In the genomic region with DNA sequence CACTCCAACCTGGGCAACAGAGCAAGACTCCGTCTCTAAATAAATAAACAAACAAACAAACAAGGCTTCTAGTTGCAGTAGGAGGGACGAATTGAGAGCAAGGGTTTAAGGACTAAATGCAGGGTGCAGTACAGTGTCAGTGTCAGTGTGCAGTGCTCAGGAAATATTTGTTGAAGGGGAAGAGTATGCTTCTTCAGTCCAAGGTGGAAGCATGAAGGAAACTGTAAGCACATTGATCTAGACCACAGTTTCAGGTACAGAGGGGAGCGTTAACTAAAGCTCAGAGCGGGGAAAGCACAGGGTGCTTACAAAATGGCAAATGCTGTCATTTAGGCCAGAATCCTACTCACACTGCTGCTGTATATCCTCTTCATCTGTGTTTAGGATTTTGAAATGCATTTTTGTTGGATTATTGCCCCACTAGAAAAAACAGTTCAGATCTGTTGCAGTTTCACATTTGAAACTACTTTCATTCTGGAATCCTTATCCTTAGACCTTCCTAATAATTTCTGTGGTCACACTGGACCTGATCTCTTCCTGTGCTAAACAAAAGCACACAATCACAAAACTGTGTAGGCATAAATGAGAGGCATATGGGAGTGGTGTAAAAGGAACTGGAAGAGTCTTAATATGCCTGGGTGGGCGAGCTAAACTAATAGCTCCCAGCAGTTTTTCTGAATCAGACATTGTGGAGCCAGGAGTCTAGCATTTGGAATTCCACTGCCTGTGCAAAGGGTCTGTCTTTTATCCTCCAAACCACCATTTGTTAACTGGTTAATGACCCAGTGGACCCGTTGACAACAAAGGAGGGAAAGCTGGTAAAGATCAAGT, we compare ENCODE assay signal across 1 cellular context.
TF ChIP-seq lines count a peak whose summit lies in the region.

No MANE protein-coding gene starts in this region.

TF ChIP-seq in HepG2, 621 proteins besides CTCF, POLR2A, EP300 and RAD21 (continued from another document):
- TF ChIP-seq NCOR1 (IDR thresholded peaks at IDR 0.05; ENCODE audit: borderline replicate concordance, low read length): 0 out of 2 replicates have a peak, but pooled peaks have one; percentile 48
- TF ChIP-seq RFX5 (IDR thresholded peaks at IDR 0.05; ENCODE audit: low read depth, low read length): no peak
- no peak for TF ChIP-seq SOX13 (IDR thresholded peaks at IDR 0.05)
- TF ChIP-seq SOX13 (CRISPR knock-in tag; conservative IDR thresholded peaks at IDR 0.05 in 1 of 2, IDR thresholded peaks at IDR 0.05 in 1 of 2): 0 out of 4 replicates have a peak, but pooled peaks of 1 of the 2 experiments have one; percentile 13
- TF ChIP-seq ZSCAN22 (CRISPR knock-in tag; IDR thresholded peaks at IDR 0.05): no peak
- 0 out of 2 replicates have a peak, but pooled peaks have one; percentile 4 for TF ChIP-seq SOX5 (CRISPR knock-in tag; IDR thresholded peaks at IDR 0.05; ENCODE audit: borderline replicate concordance)
- peak; percentile 52 for TF ChIP-seq TCF7 (IDR thresholded peaks at IDR 0.05; ENCODE audit: low read depth)
- no peak for TF ChIP-seq ZNF10 (CRISPR knock-in tag; IDR thresholded peaks at IDR 0.05; ENCODE audit: borderline replicate concordance, low read depth)
- peak; percentile 38; the same call in 1 of the 2 replicates for TF ChIP-seq PPARG (CRISPR knock-in tag; conservative IDR thresholded peaks at IDR 0.05)
- TF ChIP-seq, protein P1, sequence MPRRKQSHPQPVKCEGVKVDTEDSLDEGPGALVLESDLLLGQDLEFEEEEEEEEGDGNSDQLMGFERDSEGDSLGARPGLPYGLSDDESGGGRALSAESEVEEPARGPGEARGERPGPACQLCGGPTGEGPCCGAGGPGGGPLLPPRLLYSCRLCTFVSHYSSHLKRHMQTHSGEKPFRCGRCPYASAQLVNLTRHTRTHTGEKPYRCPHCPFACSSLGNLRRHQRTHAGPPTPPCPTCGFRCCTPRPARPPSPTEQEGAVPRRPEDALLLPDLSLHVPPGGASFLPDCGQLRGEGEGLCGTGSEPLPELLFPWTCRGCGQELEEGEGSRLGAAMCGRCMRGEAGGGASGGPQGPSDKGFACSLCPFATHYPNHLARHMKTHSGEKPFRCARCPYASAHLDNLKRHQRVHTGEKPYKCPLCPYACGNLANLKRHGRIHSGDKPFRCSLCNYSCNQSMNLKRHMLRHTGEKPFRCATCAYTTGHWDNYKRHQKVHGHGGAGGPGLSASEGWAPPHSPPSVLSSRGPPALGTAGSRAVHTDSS (CRISPR knock-in tag; conservative IDR thresholded peaks at IDR 0.05): no peak
- no peak for TF ChIP-seq MAZ (IDR thresholded peaks at IDR 0.05; ENCODE audit: borderline replicate concordance, low read depth, low read length)
- no peak for TF ChIP-seq MAZ (CRISPR knock-in tag; IDR thresholded peaks at IDR 0.05; ENCODE audit: low read depth)
- no peak for TF ChIP-seq ZNF746 (CRISPR knock-in tag; IDR thresholded peaks at IDR 0.05)
- no peak for TF ChIP-seq PHF21A (CRISPR knock-in tag; IDR thresholded peaks at IDR 0.05)
- TF ChIP-seq ZNF652 (CRISPR knock-in tag; IDR thresholded peaks at IDR 0.05; ENCODE audit: borderline replicate concordance, low read depth): peak; percentile 72; the same call in 1 of the 2 replicates
- TF ChIP-seq ZSCAN21 (CRISPR knock-in tag; IDR thresholded peaks at IDR 0.05; ENCODE audit: borderline replicate concordance): 0 out of 2 replicates have a peak, but pooled peaks have one; percentile 25
- peak; percentile 36; the same call in 1 of the 2 replicates for TF ChIP-seq ZNF292 (CRISPR knock-in tag; IDR thresholded peaks at IDR 0.05; ENCODE audit: borderline replicate concordance, low read depth)
- TF ChIP-seq SRY (CRISPR knock-in tag; IDR thresholded peaks at IDR 0.05): no peak
- TF ChIP-seq KDM4B (CRISPR knock-in tag; IDR thresholded peaks at IDR 0.05): 0 out of 2 replicates have a peak, but pooled peaks have one; percentile 7
- peak; percentile 58; the same call in 1 of the 2 replicates for TF ChIP-seq ZNF720 (CRISPR knock-in tag; IDR thresholded peaks at IDR 0.05)
- TF ChIP-seq ZNF296 (CRISPR knock-in tag; conservative IDR thresholded peaks at IDR 0.05): no peak
- TF ChIP-seq, protein P2, sequence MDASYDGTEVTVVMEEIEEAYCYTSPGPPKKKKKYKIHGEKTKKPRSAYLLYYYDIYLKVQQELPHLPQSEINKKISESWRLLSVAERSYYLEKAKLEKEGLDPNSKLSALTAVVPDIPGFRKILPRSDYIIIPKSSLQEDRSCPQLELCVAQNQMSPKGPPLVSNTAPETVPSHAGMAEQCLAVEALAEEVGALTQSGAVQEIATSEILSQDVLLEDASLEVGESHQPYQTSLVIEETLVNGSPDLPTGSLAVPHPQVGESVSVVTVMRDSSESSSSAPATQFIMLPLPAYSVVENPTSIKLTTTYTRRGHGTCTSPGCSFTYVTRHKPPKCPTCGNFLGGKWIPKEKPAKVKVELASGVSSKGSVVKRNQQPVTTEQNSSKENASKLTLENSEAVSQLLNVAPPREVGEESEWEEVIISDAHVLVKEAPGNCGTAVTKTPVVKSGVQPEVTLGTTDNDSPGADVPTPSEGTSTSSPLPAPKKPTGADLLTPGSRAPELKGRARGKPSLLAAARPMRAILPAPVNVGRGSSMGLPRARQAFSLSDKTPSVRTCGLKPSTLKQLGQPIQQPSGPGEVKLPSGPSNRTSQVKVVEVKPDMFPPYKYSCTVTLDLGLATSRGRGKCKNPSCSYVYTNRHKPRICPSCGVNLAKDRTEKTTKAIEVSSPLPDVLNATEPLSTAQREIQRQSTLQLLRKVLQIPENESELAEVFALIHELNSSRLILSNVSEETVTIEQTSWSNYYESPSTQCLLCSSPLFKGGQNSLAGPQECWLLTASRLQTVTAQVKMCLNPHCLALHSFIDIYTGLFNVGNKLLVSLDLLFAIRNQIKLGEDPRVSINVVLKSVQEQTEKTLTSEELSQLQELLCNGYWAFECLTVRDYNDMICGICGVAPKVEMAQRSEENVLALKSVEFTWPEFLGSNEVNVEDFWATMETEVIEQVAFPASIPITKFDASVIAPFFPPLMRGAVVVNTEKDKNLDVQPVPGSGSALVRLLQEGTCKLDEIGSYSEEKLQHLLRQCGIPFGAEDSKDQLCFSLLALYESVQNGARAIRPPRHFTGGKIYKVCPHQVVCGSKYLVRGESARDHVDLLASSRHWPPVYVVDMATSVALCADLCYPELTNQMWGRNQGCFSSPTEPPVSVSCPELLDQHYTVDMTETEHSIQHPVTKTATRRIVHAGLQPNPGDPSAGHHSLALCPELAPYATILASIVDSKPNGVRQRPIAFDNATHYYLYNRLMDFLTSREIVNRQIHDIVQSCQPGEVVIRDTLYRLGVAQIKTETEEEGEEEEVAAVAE (CRISPR knock-in tag; IDR thresholded peaks at IDR 0.05; ENCODE audit: borderline replicate concordance): 0 out of 2 replicates have a peak, but pooled peaks have one; percentile 40
- peak; percentile 98 for TF ChIP-seq ZNF792 (CRISPR knock-in tag; IDR thresholded peaks at IDR 0.05)
- TF ChIP-seq SRF (IDR thresholded peaks at IDR 0.05; ENCODE audit: low read depth, low read length): no peak
- TF ChIP-seq PITX1 (CRISPR knock-in tag; IDR thresholded peaks at IDR 0.05): 0 out of 2 replicates have a peak, but pooled peaks have one; percentile 7
- TF ChIP-seq, protein P3, sequence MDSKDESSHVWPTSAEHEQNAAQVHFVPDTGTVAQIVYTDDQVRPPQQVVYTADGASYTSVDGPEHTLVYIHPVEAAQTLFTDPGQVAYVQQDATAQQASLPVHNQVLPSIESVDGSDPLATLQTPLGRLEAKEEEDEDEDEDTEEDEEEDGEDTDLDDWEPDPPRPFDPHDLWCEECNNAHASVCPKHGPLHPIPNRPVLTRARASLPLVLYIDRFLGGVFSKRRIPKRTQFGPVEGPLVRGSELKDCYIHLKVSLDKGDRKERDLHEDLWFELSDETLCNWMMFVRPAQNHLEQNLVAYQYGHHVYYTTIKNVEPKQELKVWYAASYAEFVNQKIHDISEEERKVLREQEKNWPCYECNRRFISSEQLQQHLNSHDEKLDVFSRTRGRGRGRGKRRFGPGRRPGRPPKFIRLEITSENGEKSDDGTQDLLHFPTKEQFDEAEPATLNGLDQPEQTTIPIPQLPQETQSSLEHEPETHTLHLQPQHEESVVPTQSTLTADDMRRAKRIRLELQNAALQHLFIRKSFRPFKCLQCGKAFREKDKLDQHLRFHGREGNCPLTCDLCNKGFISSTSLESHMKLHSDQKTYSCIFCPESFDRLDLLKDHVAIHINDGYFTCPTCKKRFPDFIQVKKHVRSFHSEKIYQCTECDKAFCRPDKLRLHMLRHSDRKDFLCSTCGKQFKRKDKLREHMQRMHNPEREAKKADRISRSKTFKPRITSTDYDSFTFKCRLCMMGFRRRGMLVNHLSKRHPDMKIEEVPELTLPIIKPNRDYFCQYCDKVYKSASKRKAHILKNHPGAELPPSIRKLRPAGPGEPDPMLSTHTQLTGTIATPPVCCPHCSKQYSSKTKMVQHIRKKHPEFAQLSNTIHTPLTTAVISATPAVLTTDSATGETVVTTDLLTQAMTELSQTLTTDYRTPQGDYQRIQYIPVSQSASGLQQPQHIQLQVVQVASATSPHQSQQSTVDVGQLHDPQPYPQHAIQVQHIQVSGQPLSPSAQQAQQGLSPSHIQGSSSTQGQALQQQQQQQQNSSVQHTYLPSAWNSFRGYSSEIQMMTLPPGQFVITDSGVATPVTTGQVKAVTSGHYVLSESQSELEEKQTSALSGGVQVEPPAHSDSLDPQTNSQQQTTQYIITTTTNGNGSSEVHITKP (CRISPR knock-in tag; IDR thresholded peaks at IDR 0.05; ENCODE audit: low read depth): no peak
- TF ChIP-seq ZNF430 (CRISPR knock-in tag; IDR thresholded peaks at IDR 0.05): no peak
- 0 out of 2 replicates have a peak, but pooled peaks have one; percentile 22 for TF ChIP-seq HHEX (CRISPR knock-in tag; IDR thresholded peaks at IDR 0.05)
- TF ChIP-seq ZNF124 (CRISPR knock-in tag; IDR thresholded peaks at IDR 0.05): 0 out of 2 replicates have a peak, but pooled peaks have one; percentile 32
- TF ChIP-seq, protein P4, sequence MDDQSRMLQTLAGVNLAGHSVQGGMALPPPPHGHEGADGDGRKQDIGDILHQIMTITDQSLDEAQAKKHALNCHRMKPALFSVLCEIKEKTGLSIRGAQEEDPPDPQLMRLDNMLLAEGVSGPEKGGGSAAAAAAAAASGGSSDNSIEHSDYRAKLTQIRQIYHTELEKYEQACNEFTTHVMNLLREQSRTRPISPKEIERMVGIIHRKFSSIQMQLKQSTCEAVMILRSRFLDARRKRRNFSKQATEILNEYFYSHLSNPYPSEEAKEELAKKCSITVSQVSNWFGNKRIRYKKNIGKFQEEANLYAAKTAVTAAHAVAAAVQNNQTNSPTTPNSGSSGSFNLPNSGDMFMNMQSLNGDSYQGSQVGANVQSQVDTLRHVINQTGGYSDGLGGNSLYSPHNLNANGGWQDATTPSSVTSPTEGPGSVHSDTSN (CRISPR knock-in tag; IDR thresholded peaks at IDR 0.05; ENCODE audit: borderline replicate concordance): no peak
- peak; percentile 22; the same call in 1 of the 2 replicates for TF ChIP-seq ZMYM4 (CRISPR knock-in tag; IDR thresholded peaks at IDR 0.05)
- no peak for TF ChIP-seq HOXA7 (CRISPR knock-in tag; IDR thresholded peaks at IDR 0.05)
- TF ChIP-seq KMT2A (CRISPR knock-in tag; IDR thresholded peaks at IDR 0.05): no peak
- TF ChIP-seq, protein P5, sequence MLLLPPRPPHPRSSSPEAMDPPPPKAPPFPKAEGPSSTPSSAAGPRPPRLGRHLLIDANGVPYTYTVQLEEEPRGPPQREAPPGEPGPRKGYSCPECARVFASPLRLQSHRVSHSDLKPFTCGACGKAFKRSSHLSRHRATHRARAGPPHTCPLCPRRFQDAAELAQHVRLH (CRISPR knock-in tag; IDR thresholded peaks at IDR 0.05; ENCODE audit: borderline replicate concordance, low read depth): 0 out of 2 replicates have a peak, but pooled peaks have one; percentile 50
- TF ChIP-seq SIX4 (CRISPR knock-in tag; IDR thresholded peaks at IDR 0.05): no peak
- TF ChIP-seq, protein P6, sequence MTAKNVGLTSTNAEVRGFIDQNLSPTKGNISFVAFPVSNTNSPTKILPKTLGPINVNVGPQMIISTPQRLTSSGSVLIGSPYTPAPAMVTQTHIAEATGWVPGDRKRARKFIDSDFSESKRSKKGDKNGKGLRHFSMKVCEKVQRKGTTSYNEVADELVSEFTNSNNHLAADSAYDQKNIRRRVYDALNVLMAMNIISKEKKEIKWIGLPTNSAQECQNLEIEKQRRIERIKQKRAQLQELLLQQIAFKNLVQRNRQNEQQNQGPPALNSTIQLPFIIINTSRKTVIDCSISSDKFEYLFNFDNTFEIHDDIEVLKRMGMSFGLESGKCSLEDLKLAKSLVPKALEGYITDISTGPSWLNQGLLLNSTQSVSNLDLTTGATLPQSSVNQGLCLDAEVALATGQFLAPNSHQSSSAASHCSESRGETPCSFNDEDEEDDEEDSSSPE (CRISPR knock-in tag; IDR thresholded peaks at IDR 0.05): no peak
- TF ChIP-seq ZNF33B (CRISPR knock-in tag; IDR thresholded peaks at IDR 0.05): no peak
- 0 out of 2 replicates have a peak, but pooled peaks have one; percentile 55 for TF ChIP-seq TOPORS (CRISPR knock-in tag; IDR thresholded peaks at IDR 0.05)
- TF ChIP-seq SYNCRIP (IDR thresholded peaks at IDR 0.05; ENCODE audit: insufficient read depth, low read depth, low read length): no peak
- no peak for TF ChIP-seq TEAD3 (CRISPR knock-in tag; optimal IDR thresholded peaks at IDR 0.05; ENCODE audit: borderline replicate concordance)
- TF ChIP-seq, protein P7, sequence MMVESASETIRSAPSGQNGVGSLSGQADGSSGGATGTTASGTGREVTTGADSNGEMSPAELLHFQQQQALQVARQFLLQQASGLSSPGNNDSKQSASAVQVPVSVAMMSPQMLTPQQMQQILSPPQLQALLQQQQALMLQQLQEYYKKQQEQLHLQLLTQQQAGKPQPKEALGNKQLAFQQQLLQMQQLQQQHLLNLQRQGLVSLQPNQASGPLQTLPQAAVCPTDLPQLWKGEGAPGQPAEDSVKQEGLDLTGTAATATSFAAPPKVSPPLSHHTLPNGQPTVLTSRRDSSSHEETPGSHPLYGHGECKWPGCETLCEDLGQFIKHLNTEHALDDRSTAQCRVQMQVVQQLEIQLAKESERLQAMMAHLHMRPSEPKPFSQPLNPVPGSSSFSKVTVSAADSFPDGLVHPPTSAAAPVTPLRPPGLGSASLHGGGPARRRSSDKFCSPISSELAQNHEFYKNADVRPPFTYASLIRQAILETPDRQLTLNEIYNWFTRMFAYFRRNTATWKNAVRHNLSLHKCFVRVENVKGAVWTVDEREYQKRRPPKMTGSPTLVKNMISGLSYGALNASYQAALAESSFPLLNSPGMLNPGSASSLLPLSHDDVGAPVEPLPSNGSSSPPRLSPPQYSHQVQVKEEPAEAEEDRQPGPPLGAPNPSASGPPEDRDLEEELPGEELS (CRISPR knock-in tag; IDR thresholded peaks at IDR 0.05): peak; percentile 24; the same call in 1 of the 2 replicates
- TF ChIP-seq ZNF205 (CRISPR knock-in tag; IDR thresholded peaks at IDR 0.05): 0 out of 2 replicates have a peak, but pooled peaks have one; percentile 38
